ENCODE assay signal across 1 cellular context in genomic region chr5:139283252-139284166, GRCh38.
TF ChIP-seq lines count a peak whose summit lies in the region.

No MANE protein-coding gene starts in this region.

TF ChIP-seq in HCT116, 20 proteins besides CTCF, POLR2A, EP300 and RAD21:
- TF ChIP-seq POLR2AphosphoS5 (IDR thresholded peaks at IDR 0.05; ENCODE audit: low read depth, low read length) (no peak), EZH2 (IDR thresholded peaks at IDR 0.05) (no peak), CEBPB (IDR thresholded peaks at IDR 0.05; ENCODE audit: low read depth) (no peak), SP1 (IDR thresholded peaks at IDR 0.05; ENCODE audit: low read depth) (no peak), MAX (IDR thresholded peaks at IDR 0.05) (no peak), TCF7L2 (IDR thresholded peaks at IDR 0.05; ENCODE audit: borderline replicate concordance, extremely low read depth, insufficient read depth, insufficient read length) (no peak), ELF1 (IDR thresholded peaks at IDR 0.05; ENCODE audit: borderline replicate concordance, low read depth) (no peak), REST (IDR thresholded peaks at IDR 0.05; ENCODE audit: low read depth) (no peak), SRF (IDR thresholded peaks at IDR 0.05; ENCODE audit: low read depth) (no peak), EGR1 (IDR thresholded peaks at IDR 0.05; ENCODE audit: low read depth) (no peak), EZH2phosphoT487 (IDR thresholded peaks at IDR 0.05; ENCODE audit: borderline replicate concordance) (no peak)
- TF ChIP-seq, protein P1, sequence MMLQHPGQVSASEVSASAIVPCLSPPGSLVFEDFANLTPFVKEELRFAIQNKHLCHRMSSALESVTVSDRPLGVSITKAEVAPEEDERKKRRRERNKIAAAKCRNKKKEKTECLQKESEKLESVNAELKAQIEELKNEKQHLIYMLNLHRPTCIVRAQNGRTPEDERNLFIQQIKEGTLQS (IDR thresholded peaks at IDR 0.05), result no peak
